Comparison of ENCODE assay signal across 13 cellular contexts in the genomic region with DNA sequence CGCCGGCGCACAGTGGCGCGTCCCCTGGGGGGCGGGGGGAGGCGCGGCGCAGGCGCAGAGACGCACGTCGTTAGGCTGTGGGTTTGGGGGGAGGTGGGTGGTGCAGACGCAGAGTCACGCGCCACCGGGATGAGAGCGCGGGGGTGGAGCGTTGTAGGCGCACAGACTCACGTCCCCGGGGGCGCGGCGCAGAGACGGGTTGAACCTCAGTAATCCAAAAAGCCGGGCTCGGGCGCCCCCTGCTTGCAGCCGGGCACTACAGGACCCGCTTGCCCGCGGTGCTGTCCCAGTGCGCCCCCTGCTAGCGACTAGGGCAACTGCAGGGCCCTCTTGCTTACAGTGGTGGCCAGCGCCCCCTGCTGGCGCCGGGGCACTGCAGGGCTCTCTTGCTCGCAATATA. TPM values are rescaled to one million over a fixed set of nuclear protein-coding genes. Genes with fewer than 3 reads are reported as not detected.
A peak's percentile ranks its signal among the peaks of the same experiment; 100 is the strongest.
DNase-seq lines count a peak whose midpoint lies in the region; ATAC-seq and TF ChIP-seq lines count a peak whose summit lies in the region.
"Not testable (repeated sequence)": the region's sequence is repeated elsewhere in the genome, so short reads cannot be mapped to it uniquely, and the experiment has no call there.
"Had no signal": no experiment of that assay in that cellular context is flagged by ENCODE, and none has a peak within 500 bp of the region (broad histone marks: within the 10 kb centered on the region; RNA-seq: fewer than 3 reads in every experiment).

No MANE protein-coding gene starts in this region.

- peak; percentile 13 for ATAC-seq in GM21526 (IDR thresholded peaks at IDR 0.05; ENCODE audit: low FRiP score, unreplicated experiment)
- peak; percentile 12 for ATAC-seq in HG03097 (IDR thresholded peaks at IDR 0.05; ENCODE audit: low FRiP score, unreplicated experiment)
- peak; percentile 17 to 42 for ATAC-seq in right cardiac atrium

- WGBS in right cardiac atrium = 92% methylated on average over 5 of the region's 40 CpGs

- not testable (repeated sequence) for H3K4me1 ChIP-seq in right cardiac atrium (ENCODE audit: control insufficient read depth, insufficient read depth, low read length)

- H3K4me1 Mint-ChIP-seq in endothelial cell (ENCODE audit: unreplicated experiment); osteocyte (ENCODE audit: unreplicated experiment): not testable (repeated sequence)

- not testable (repeated sequence) for H3K27ac ChIP-seq in right cardiac atrium (ENCODE audit: low read length)

- H3K36me3 Mint-ChIP-seq in endothelial cell (ENCODE audit: low read depth, unreplicated experiment); osteocyte (ENCODE audit: unreplicated experiment): not testable (repeated sequence)

- peak; percentile 41 for DNase-seq in activated CD8-positive, alpha-beta memory T cell treated with anti-CD3 and anti-CD28 coated beads, Interleukin-2, amount 50 U/mL, for 48 hours
- peak; percentile 2 for DNase-seq in endothelial cell (ENCODE audit: low spot score)
- peak in 2 of 3 donors; percentile 21 to 29 for DNase-seq in right cardiac atrium
- peak; percentile 59 for DNase-seq in osteocyte (ENCODE audit: extremely low spot score, unreplicated experiment)
- peak; percentile 10 for DNase-seq in stimulated activated CD8-positive, alpha-beta memory T cell treated with anti-CD3 and anti-CD28 coated beads, Interleukin-4, amount 100 ng/mL, for 48 hours

- TF ChIP-seq CTCF in endothelial cell (IDR thresholded peaks at IDR 0.05; ENCODE audit: unreplicated experiment); osteocyte (IDR thresholded peaks at IDR 0.05): not testable (repeated sequence)

- H3K27me3 ChIP-seq in right cardiac atrium (ENCODE audit: control insufficient read depth, insufficient read depth) = not testable (repeated sequence)

- not testable (repeated sequence) for H3K9me3 ChIP-seq in right cardiac atrium (ENCODE audit: control insufficient read depth, low read length)

- not testable (repeated sequence) for H3K4me3 Mint-ChIP-seq in endothelial cell (ENCODE audit: unreplicated experiment); osteocyte (ENCODE audit: unreplicated experiment)

- not testable (repeated sequence) for H3K27ac Mint-ChIP-seq in endothelial cell (ENCODE audit: unreplicated experiment); osteocyte (ENCODE audit: unreplicated experiment)

- H3K9me3 Mint-ChIP-seq in endothelial cell (ENCODE audit: unreplicated experiment); osteocyte (ENCODE audit: unreplicated experiment): not testable (repeated sequence)

- H3K4me3 ChIP-seq in right cardiac atrium (ENCODE audit: low read length) = not testable (repeated sequence)

- H3K27me3 Mint-ChIP-seq in endothelial cell (ENCODE audit: unreplicated experiment); osteocyte (ENCODE audit: unreplicated experiment): not testable (repeated sequence)

- intact Hi-C loops in right cardiac atrium (cut with DNase I) = not testable (repeated sequence)

RNA-seq across cellular contexts. Expression of a gene that starts 3.4 kb away (rescaled TPM):
- not detected for total RNA-seq in endothelial cell (ENCODE audit: unreplicated experiment)
- not detected for total RNA-seq in right cardiac atrium
- not detected for polyA plus RNA-seq in right cardiac atrium
- not detected in 2 replicates for total RNA-seq in osteocyte
- total RNA-seq: GM12878, H4, HT1080, IMR-90, NCI-H460, RPMI7951 had no signal
- polyA plus RNA-seq: GM12878, IMR-90 had no signal

RNA-seq across cellular contexts. Expression of a gene that starts 47.5 kb away (rescaled TPM):
- 0.33 TPM for total RNA-seq in endothelial cell (ENCODE audit: unreplicated experiment)
- 1 to 10 TPM; 2.3 to 5.3 (median 3.0) TPM for total RNA-seq in right cardiac atrium
- polyA plus RNA-seq in right cardiac atrium = 2.8 TPM
- total RNA-seq in osteocyte = 0.10 TPM in 1 of 2 replicates, not detected in the other
- total RNA-seq: GM12878, H4, HT1080, IMR-90, RPMI7951 had no signal
- polyA plus RNA-seq: GM12878, IMR-90 had no signal

Comparison
In these comparisons a context has a peak if more than half of its experiments do, and no peak if none do; other contexts are left out.
1. DNase-seq: peak in every context shown above with its lines; median percentile 59 in osteocyte; 41 in activated CD8-positive, alpha-beta memory T cell treated with anti-CD3 and anti-CD28 coated beads, Interleukin-2, amount 50 U/mL, for 48 hours; 25 in right cardiac atrium; 10 in stimulated activated CD8-positive, alpha-beta memory T cell treated with anti-CD3 and anti-CD28 coated beads, Interleukin-4, amount 100 ng/mL, for 48 hours; 2 in endothelial cell.